In genomic region chrX:136616987-136617685, GRCh38 we compare ENCODE assay signal across 9 cellular contexts. TPM values are rescaled to one million over a fixed set of nuclear protein-coding genes. Genes with fewer than 3 reads are reported as not detected.
DNase-seq lines count a peak whose midpoint lies in the region; ATAC-seq and TF ChIP-seq lines count a peak whose summit lies in the region.
"Had no signal": no experiment of that assay in that cellular context is flagged by ENCODE, and none has a peak within 500 bp of the region (broad histone marks: within the 10 kb centered on the region; RNA-seq: fewer than 3 reads in every experiment).

No MANE protein-coding gene starts in this region.

- H3K4me1 Mint-ChIP-seq in activated naive CD8-positive, alpha-beta T cell treated with anti-CD3 and anti-CD28 coated beads for 36 hours: peaks cover 38% of the 10 kb centered on the region

- H3K27me3 Mint-ChIP-seq in activated naive CD8-positive, alpha-beta T cell treated with anti-CD3 and anti-CD28 coated beads for 36 hours: no peaks in the 10 kb centered on the region

- ATAC-seq in GM18508 (IDR thresholded peaks at IDR 0.05; ENCODE audit: insufficient read depth, unreplicated experiment) (peak; percentile 85), HG03159 (IDR thresholded peaks at IDR 0.05; ENCODE audit: unreplicated experiment) (peak; percentile 95)

- no peak overlapping the region for H3K4me3 Mint-ChIP-seq in activated naive CD8-positive, alpha-beta T cell treated with anti-CD3 and anti-CD28 coated beads for 36 hours

- peak; percentile 59 for DNase-seq in GM20000 (ENCODE audit: low spot score)
- peak; percentile 20 for DNase-seq in activated naive CD8-positive, alpha-beta T cell treated with anti-CD3 and anti-CD28 coated beads for 36 hours
- no peak for DNase-seq in NCI-H146 treated with DMSO at 0.1 percent for 48 hours (lab: John Stamatoyannopoulos, UW; ENCODE audit: unreplicated experiment)
- no peak for DNase-seq in OCI-M2 (lab: John Stamatoyannopoulos, UW; ENCODE audit: unreplicated experiment)
- no peak for DNase-seq in effector CD4-positive, alpha-beta T cell
- no peak for DNase-seq in mesenteric fat pad (ENCODE audit: low spot score)

- no peaks in the 10 kb centered on the region for H3K9me3 Mint-ChIP-seq in activated naive CD8-positive, alpha-beta T cell treated with anti-CD3 and anti-CD28 coated beads for 36 hours

- peaks cover 7% of the 10 kb centered on the region for H3K36me3 Mint-ChIP-seq in activated naive CD8-positive, alpha-beta T cell treated with anti-CD3 and anti-CD28 coated beads for 36 hours

- peak overlapping the region; percentile 76 for H3K27ac Mint-ChIP-seq in activated naive CD8-positive, alpha-beta T cell treated with anti-CD3 and anti-CD28 coated beads for 36 hours

- no peak for TF ChIP-seq CTCF in GM20000 (IDR thresholded peaks at IDR 0.05; ENCODE audit: extremely low read depth, missing control alignments)

RNA-seq across cellular contexts. Expression of gene CD40LG, which starts 30.8 kb away (rescaled TPM):
- total RNA-seq in activated naive CD8-positive, alpha-beta T cell treated with anti-CD3 and anti-CD28 coated beads for 36 hours: 1 to 10 TPM; 2.3 to 2.6 TPM
- not detected for total RNA-seq in mesenteric fat pad
- total RNA-seq: epithelial cell of proximal tubule had no signal

Comparison
In these comparisons a context has a peak if more than half of its experiments do, and no peak if none do; other contexts are left out.
1. DNase-seq: peak in GM20000 (single experiment) and activated naive CD8-positive, alpha-beta T cell treated with anti-CD3 and anti-CD28 coated beads for 36 hours (single experiment); none in NCI-H146 treated with DMSO at 0.1 percent for 48 hours (single experiment), OCI-M2 (single experiment), effector CD4-positive, alpha-beta T cell (single experiment) and mesenteric fat pad (single experiment).